Comparison of ENCODE assay signal across 21 cellular contexts in genomic region chr5:128535225-128535624, GRCh38. TPM values are rescaled to one million over a fixed set of nuclear protein-coding genes. Genes with fewer than 3 reads are reported as not detected.
DNase-seq lines count a peak whose midpoint lies in the region; TF ChIP-seq lines count a peak whose summit lies in the region.
"Had no signal": no experiment of that assay in that cellular context is flagged by ENCODE, and none has a peak within 500 bp of the region (broad histone marks: within the 10 kb centered on the region; RNA-seq: fewer than 3 reads in every experiment).

No MANE protein-coding gene starts in this region.

- 100% methylated on average over 1 of the region's 1 CpG for WGBS in endodermal cell (ENCODE audit: insufficient coverage in 1 of 2, insufficient read length in 1 of 2), 2 experiments

- H3K4me1 Mint-ChIP-seq in Calu3 (ENCODE audit: low read depth, unreplicated experiment) (peaks cover 14% of the 10 kb centered on the region), endodermal cell (peaks cover 4% of the 10 kb centered on the region), neural crest cell (peaks cover 25% of the 10 kb centered on the region)
- H3K4me1 Mint-ChIP-seq: activated CD8-positive, alpha-beta memory T cell treated with anti-CD3 and anti-CD28 coated beads, Interleukin-2, amount 10 ng/mL, durations not matched to agents 7 days and 5 days had no signal

- no peak overlapping the region for H3K27ac ChIP-seq in endodermal cell (ENCODE audit: low read depth, low read length)
- H3K27ac ChIP-seq in tibial artery = no peak overlapping the region
- H3K27ac ChIP-seq: brain microvascular endothelial cell, lower lobe of right lung, sigmoid colon, testis had no signal

- peaks cover 3% of the 10 kb centered on the region for H3K9me3 Mint-ChIP-seq in Calu3 (ENCODE audit: low read depth, unreplicated experiment)
- H3K9me3 Mint-ChIP-seq in endodermal cell = no peaks in the 10 kb centered on the region
- peaks cover 3% of the 10 kb centered on the region for H3K9me3 Mint-ChIP-seq in neural crest cell
- H3K9me3 Mint-ChIP-seq: activated naive CD4-positive, alpha-beta T cell treated with anti-CD3 and anti-CD28 coated beads, Interleukin-2, amount 50 U/mL, for 72 hours; activated T-helper 1 cell treated with anti-CD3 and anti-CD28 coated beads, Interleukin-12 subunit alpha, Interleukin-12 subunit beta, Interleukin-2, Interleukin-4 antibody, amounts not matched to agents 30 ng/mL and 10 ng/mL and 1 ng/mL, durations not matched to agents 14 hours and 24 hours and 36 hours; CD8-positive, alpha-beta T cell; stimulated activated naive B cell treated with anti-CD40 and anti-IgM and Interleukin-4, amounts not matched to agents 10 μg/mL and 1 μg/mL and 100 μg/mL, for 72 hours had no signal

- intact Hi-C loops in Calu3 (cut with micrococcal nuclease; ENCODE audit: unreplicated experiment) = no loop called here
- intact Hi-C loops in tibial artery (cut with DNase I; ENCODE audit: low total_unique reads) = no loop called here

- peak overlapping the region; percentile 82 for H3K27ac Mint-ChIP-seq in Calu3 (ENCODE audit: unreplicated experiment)
- no peak overlapping the region for H3K27ac Mint-ChIP-seq in endodermal cell
- no peak overlapping the region for H3K27ac Mint-ChIP-seq in neural crest cell (ENCODE audit: unreplicated experiment)
- H3K27ac Mint-ChIP-seq: activated CD4-positive, alpha-beta T cell treated with anti-CD3 and anti-CD28 coated beads for 36 hours; activated CD8-positive, alpha-beta memory T cell treated with anti-CD3 and anti-CD28 coated beads, Interleukin-2, amount 10 ng/mL, durations not matched to agents 7 days and 5 days; activated naive CD4-positive, alpha-beta T cell treated with anti-CD3 and anti-CD28 coated beads, Interleukin-2, amount 50 U/mL, for 72 hours; activated T-helper 1 cell treated with anti-CD3 and anti-CD28 coated beads, Interleukin-12 subunit alpha, Interleukin-12 subunit beta, Interleukin-2, Interleukin-4 antibody, amounts not matched to agents 30 ng/mL and 10 ng/mL and 1 ng/mL, durations not matched to agents 14 hours and 24 hours and 36 hours; CD8-positive, alpha-beta T cell; stimulated activated naive B cell treated with anti-CD40 and anti-IgM and Interleukin-4, amounts not matched to agents 10 μg/mL and 1 μg/mL and 100 μg/mL, for 72 hours had no signal

- H3K27me3 Mint-ChIP-seq in Calu3 (ENCODE audit: unreplicated experiment) = peaks cover 19% of the 10 kb centered on the region
- peaks cover 32% of the 10 kb centered on the region for H3K27me3 Mint-ChIP-seq in endodermal cell (ENCODE audit: insufficient read depth)
- peaks cover 8% of the 10 kb centered on the region for H3K27me3 Mint-ChIP-seq in neural crest cell (ENCODE audit: low read depth)

- H3K4me3 Mint-ChIP-seq in Calu3 (ENCODE audit: low read depth, unreplicated experiment) = peak overlapping the region; percentile 5
- H3K4me3 Mint-ChIP-seq in endodermal cell = peak overlapping the region; percentile 63
- H3K4me3 Mint-ChIP-seq in neural crest cell = peak overlapping the region; percentile 69
- H3K4me3 Mint-ChIP-seq: activated CD4-positive, alpha-beta T cell treated with anti-CD3 and anti-CD28 coated beads for 36 hours; activated CD8-positive, alpha-beta memory T cell treated with anti-CD3 and anti-CD28 coated beads, Interleukin-2, amount 10 ng/mL, durations not matched to agents 7 days and 5 days; activated T-helper 1 cell treated with anti-CD3 and anti-CD28 coated beads, Interleukin-12 subunit alpha, Interleukin-12 subunit beta, Interleukin-2, Interleukin-4 antibody, amounts not matched to agents 30 ng/mL and 10 ng/mL and 1 ng/mL, durations not matched to agents 14 hours and 24 hours and 36 hours; CD8-positive, alpha-beta T cell; stimulated activated naive B cell treated with anti-CD40 and anti-IgM and Interleukin-4, amounts not matched to agents 10 μg/mL and 1 μg/mL and 100 μg/mL, for 72 hours had no signal

- DNase-seq in Calu3 (no peak), NB4 (ENCODE audit: low read depth) (peak; percentile 20), endodermal cell (no peak), neural crest cell (ENCODE audit: low read depth, low spot score) (no peak), tibial artery (no peak), medulla oblongata (ENCODE audit: extremely low spot score) (no peak), NCI-H2196 (lab: John Stamatoyannopoulos, UW; ENCODE audit: unreplicated experiment) (no peak), GF-D8 (lab: John Stamatoyannopoulos, UW) (no peak)
- DNase-seq: activated CD4-positive, alpha-beta T cell treated with anti-CD3 and anti-CD28 coated beads for 36 hours; activated CD8-positive, alpha-beta memory T cell treated with anti-CD3 and anti-CD28 coated beads, Interleukin-2, amount 10 ng/mL, durations not matched to agents 7 days and 5 days; brain microvascular endothelial cell; CD8-positive, alpha-beta T cell; dermis blood vessel endothelial cell; lower lobe of right lung; NCI-H1105 treated with DMSO at 0.1 percent for 48 hours; sigmoid colon; stimulated activated CD4-positive, alpha-beta T cell treated with anti-CD3 and anti-CD28 coated beads, Interleukin-2, amount 100 ng/mL, for 24 hours; stimulated activated naive B cell treated with anti-CD40 and anti-IgM and Interleukin-4, amounts not matched to agents 10 μg/mL and 1 μg/mL and 100 μg/mL, for 72 hours; testis had no signal

- TF ChIP-seq CTCF in Calu3 (IDR thresholded peaks at IDR 0.05; ENCODE audit: unreplicated experiment) (no peak), NB4 (IDR thresholded peaks at IDR 0.05; ENCODE audit: low read depth, low read length) (no peak), endodermal cell (conservative IDR thresholded peaks at IDR 0.05) (peak; percentile 1), neural crest cell (conservative IDR thresholded peaks at IDR 0.05) (no peak), tibial artery (IDR thresholded peaks at IDR 0.05) (no peak)

- BruUV-seq in Calu3 (replicated peaks; lab: Mats Ljungman, UMichigan) = no TSS peak

- no peak overlapping the region for H3K9ac ChIP-seq in endodermal cell (ENCODE audit: extremely low read depth, low read length, poor library complexity, severe bottlenecking)

- H3K9me3 ChIP-seq in endodermal cell (ENCODE audit: control insufficient read depth, low read length) (no peaks in the 10 kb centered on the region), tibial artery (no peaks in the 10 kb centered on the region)
- H3K9me3 ChIP-seq: lower lobe of right lung, sigmoid colon, testis had no signal

- peaks cover 21% of the 10 kb centered on the region for H3K36me3 Mint-ChIP-seq in Calu3 (ENCODE audit: insufficient read depth, unreplicated experiment)
- peaks cover 26% of the 10 kb centered on the region for H3K36me3 Mint-ChIP-seq in endodermal cell (ENCODE audit: low read depth)
- peaks cover 4% of the 10 kb centered on the region for H3K36me3 Mint-ChIP-seq in neural crest cell (ENCODE audit: low read depth)
- H3K36me3 Mint-ChIP-seq: CD8-positive, alpha-beta T cell; stimulated activated naive B cell treated with anti-CD40 and anti-IgM and Interleukin-4, amounts not matched to agents 10 μg/mL and 1 μg/mL and 100 μg/mL, for 72 hours had no signal

- CTCF ChIA-PET in Calu3 (lab: Charles Lee) = interaction anchor here (0.7 kb wide), 1 partner anchor 1534 kb away, joined by 4 read pairs; no protein-coding TSS in a partner anchor

- TF ChIP-seq POLR2A in NB4 (IDR thresholded peaks at IDR 0.05; ENCODE audit: extremely low read depth, insufficient read length) = no peak

- H3K4me1 ChIP-seq in endodermal cell (ENCODE audit: control insufficient read depth, insufficient read depth, low read length) (no peaks in the 10 kb centered on the region), tibial artery (peaks cover 0 to 27% (median 20%) of the 10 kb centered on the region in 4 donors)
- H3K4me1 ChIP-seq: testis had no signal

- no peak overlapping the region for H3K4me3 ChIP-seq in NB4 (ENCODE audit: low read depth, low read length)
- H3K4me3 ChIP-seq in endodermal cell (ENCODE audit: low read length) = peak overlapping the region; percentile 70
- H3K4me3 ChIP-seq in tibial artery = no peak overlapping the region
- H3K4me3 ChIP-seq: lower lobe of right lung, sigmoid colon, testis had no signal

- peaks cover 10% of the 10 kb centered on the region for H3K27me3 ChIP-seq in endodermal cell (ENCODE audit: control insufficient read depth, insufficient read depth, low read length, poor library complexity, severe bottlenecking)
- peaks cover 0 to 28% of the 10 kb centered on the region in 2 donors for H3K27me3 ChIP-seq in tibial artery
- H3K27me3 ChIP-seq: brain microvascular endothelial cell, testis had no signal

- H3K36me3 ChIP-seq in endodermal cell (ENCODE audit: control insufficient read depth, insufficient read depth, low read length) = peaks cover 3% of the 10 kb centered on the region
- H3K36me3 ChIP-seq in tibial artery = no peaks in the 10 kb centered on the region
- H3K36me3 ChIP-seq: brain microvascular endothelial cell, lower lobe of right lung, sigmoid colon had no signal

RNA-seq across cellular contexts. Expression of gene FBN2, which starts 2.8 kb away (rescaled TPM):
- total RNA-seq in Calu3 (2022) (0.22 and 0.31 TPM in 2 replicates), endodermal cell (100 to 1,000 TPM; 131 to 212 TPM), neural crest cell (58.3 and 59.7 TPM in 2 replicates)
- 58.7 TPM for polyA plus RNA-seq in endodermal cell (2013, experiment 1 of 2)
- 61.4 TPM for polyA plus RNA-seq in endodermal cell (2013, experiment 2 of 2)
- total RNA-seq: activated CD4-positive, alpha-beta T cell treated with anti-CD3 and anti-CD28 coated beads for 36 hours; activated CD8-positive, alpha-beta memory T cell treated with anti-CD3 and anti-CD28 coated beads, Interleukin-2, amount 10 ng/mL, durations not matched to agents 7 days and 5 days; activated T-helper 1 cell treated with anti-CD3 and anti-CD28 coated beads, Interleukin-12 subunit alpha, Interleukin-12 subunit beta, Interleukin-2, Interleukin-4 antibody, amounts not matched to agents 30 ng/mL and 10 ng/mL and 1 ng/mL, durations not matched to agents 14 hours and 24 hours and 36 hours; CD8-positive, alpha-beta T cell had no signal

Comparison
In these comparisons a context has a peak if more than half of its experiments do, and no peak if none do; other contexts are left out.
1. H3K4me3 Mint-ChIP-seq: peak in every context shown above with its lines; median percentile 69 in neural crest cell; 63 in endodermal cell; 5 in Calu3.
2. RNA of gene FBN2, which starts 2.8 kb away (total RNA-seq): 131 to 212 TPM in endodermal cell and 58.3 to 59.7 TPM in neural crest cell; 0.22 to 0.31 TPM in Calu3; every median in the first group is over 10 times any median in the second.